Comparison of ENCODE assay signal across 8 cellular contexts in the genomic region with DNA sequence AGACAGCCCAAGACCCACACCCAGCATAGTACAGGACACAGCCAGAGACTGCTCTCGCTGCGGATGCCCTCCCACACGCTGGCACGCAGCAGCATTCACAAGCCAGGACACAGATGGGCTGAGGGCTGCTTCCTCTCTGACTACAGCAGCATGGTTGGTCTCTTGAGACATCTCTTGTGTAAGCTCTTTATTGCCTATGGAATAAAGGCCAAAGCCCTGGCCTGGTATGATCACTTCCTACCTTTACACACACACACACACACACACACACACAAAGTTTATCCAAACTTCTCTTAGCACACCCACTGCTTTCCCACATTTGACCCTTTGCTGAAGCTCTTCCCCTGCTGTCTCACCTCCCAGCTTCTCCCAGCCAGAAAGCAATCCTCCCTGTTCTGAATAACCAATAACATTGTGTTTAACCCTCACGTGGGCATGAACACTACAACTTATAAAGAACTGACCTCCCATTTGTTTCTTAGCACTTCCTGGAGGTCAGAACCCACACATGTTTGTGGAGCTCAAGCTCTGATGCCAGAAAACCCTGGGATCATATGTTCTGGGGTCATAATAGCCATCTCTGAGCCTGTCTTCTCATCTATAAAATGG. TPM values are rescaled to one million over a fixed set of nuclear protein-coding genes. Genes with fewer than 3 reads are reported as not detected.
DNase-seq lines count a peak whose midpoint lies in the region; ATAC-seq and TF ChIP-seq lines count a peak whose summit lies in the region.

No MANE protein-coding gene starts in this region.

- peaks cover 40% of the 10 kb centered on the region for H3K4me1 Mint-ChIP-seq in activated T-cell treated with anti-CD3 and anti-CD28 coated beads, Interleukin-2, amount 50 U/mL, for 72 hours (ENCODE audit: low read depth)
- H3K4me1 Mint-ChIP-seq in glutamatergic neuron (ENCODE audit: low read depth, unreplicated experiment) = peaks cover 16% of the 10 kb centered on the region

- H3K4me3 Mint-ChIP-seq in activated T-cell treated with anti-CD3 and anti-CD28 coated beads, Interleukin-2, amount 50 U/mL, for 72 hours = peak overlapping the region; percentile 57 to 96
- peak overlapping the region; percentile 80 for H3K4me3 Mint-ChIP-seq in glutamatergic neuron (ENCODE audit: unreplicated experiment)

- H3K27ac Mint-ChIP-seq in activated T-cell treated with anti-CD3 and anti-CD28 coated beads, Interleukin-2, amount 50 U/mL, for 72 hours = no peak overlapping the region
- peak overlapping the region; percentile 96 for H3K27ac Mint-ChIP-seq in glutamatergic neuron (ENCODE audit: unreplicated experiment)

- TF ChIP-seq CTCF in glutamatergic neuron (IDR thresholded peaks at IDR 0.05; ENCODE audit: partially characterized antibody, unreplicated experiment) = no peak

- peak in 1 of 2 donors; percentile 29 for ATAC-seq in activated T-cell treated with anti-CD3 and anti-CD28 coated beads, Interleukin-2, amount 50 U/mL, for 72 hours (replicated peaks in 1 of 2)
- ATAC-seq in GM18511 (IDR thresholded peaks at IDR 0.05; ENCODE audit: unreplicated experiment) = no peak

- H3K9me3 Mint-ChIP-seq in activated T-cell treated with anti-CD3 and anti-CD28 coated beads, Interleukin-2, amount 50 U/mL, for 72 hours = peaks cover 0 to 2% of the 10 kb centered on the region in 2 donors
- H3K9me3 Mint-ChIP-seq in glutamatergic neuron (ENCODE audit: unreplicated experiment) = peaks cover 17% of the 10 kb centered on the region

- in situ Hi-C loops in KBM-7 (cut with MboI; ENCODE audit: low pct_unique_long_range_greater_than_20kb, low sequenced_read_pairs) = no loop called here

- DNase-seq in DMS 273 (lab: John Stamatoyannopoulos, UW; ENCODE audit: unreplicated experiment) = peak; percentile 97
- DNase-seq in KBM-7 = peak; percentile 96
- peak in 1 of 2 donors; percentile 14 for DNase-seq in activated T-cell treated with anti-CD3 and anti-CD28 coated beads, Interleukin-2, amount 50 U/mL, for 72 hours
- DNase-seq in glutamatergic neuron = peak; percentile 76
- peak; percentile 39 for DNase-seq in retina
- no peak for DNase-seq in NCI-H128 (lab: John Stamatoyannopoulos, UW; ENCODE audit: unreplicated experiment)
- no peak for DNase-seq in NCI-H526 (lab: John Stamatoyannopoulos, UW)

- H3K36me3 Mint-ChIP-seq in activated T-cell treated with anti-CD3 and anti-CD28 coated beads, Interleukin-2, amount 50 U/mL, for 72 hours (ENCODE audit: insufficient read depth in 2 of 2) = peaks cover 1 to 3% of the 10 kb centered on the region in 2 donors
- no peaks in the 10 kb centered on the region for H3K36me3 Mint-ChIP-seq in glutamatergic neuron (ENCODE audit: unreplicated experiment)

- no peaks in the 10 kb centered on the region for H3K27me3 Mint-ChIP-seq in activated T-cell treated with anti-CD3 and anti-CD28 coated beads, Interleukin-2, amount 50 U/mL, for 72 hours (ENCODE audit: low read depth)
- H3K27me3 Mint-ChIP-seq in glutamatergic neuron (ENCODE audit: unreplicated experiment) = peaks cover 3% of the 10 kb centered on the region

RNA-seq across cellular contexts. Expression of gene LUZP1, which starts 1.2 kb away (rescaled TPM):
- total RNA-seq in activated T-cell treated with anti-CD3 and anti-CD28 coated beads, Interleukin-2, amount 50 U/mL, for 72 hours = 10 to 100 TPM; 11.9 to 16.3 TPM
- 32.0 TPM for total RNA-seq in glutamatergic neuron (ENCODE audit: unreplicated experiment)

RNA-seq across cellular contexts. Expression of gene HTR1D, which starts 47.5 kb away (rescaled TPM):
- total RNA-seq in activated T-cell treated with anti-CD3 and anti-CD28 coated beads, Interleukin-2, amount 50 U/mL, for 72 hours = not detected
- total RNA-seq in glutamatergic neuron (ENCODE audit: unreplicated experiment) = 0.20 TPM

Comparison
In these comparisons a context has a peak if more than half of its experiments do, and no peak if none do; other contexts are left out.
1. DNase-seq: peak in DMS 273 (single experiment), KBM-7 (single experiment), glutamatergic neuron (single experiment) and retina (single experiment); none in NCI-H128 (single experiment) and NCI-H526 (0 of 2).